Comparison of ENCODE assay signal across 12 cellular contexts in genomic region chr11:14288189-14288935, GRCh38.
DNase-seq lines count a peak whose midpoint lies in the region; ATAC-seq and TF ChIP-seq lines count a peak whose summit lies in the region.
"Had no signal": no experiment of that assay in that cellular context is flagged by ENCODE, and none has a peak within 500 bp of the region (broad histone marks: within the 10 kb centered on the region; RNA-seq: fewer than 3 reads in every experiment).

No MANE protein-coding gene starts in this region.

- no peak for TF ChIP-seq CTCF in AG04449 (IDR thresholded peaks at IDR 0.05; ENCODE audit: insufficient read depth, low read length, missing control alignments)

- ATAC-seq in GM18511 (IDR thresholded peaks at IDR 0.05; ENCODE audit: unreplicated experiment) (peak; percentile 49), HG03342 (IDR thresholded peaks at IDR 0.05; ENCODE audit: unreplicated experiment) (no peak), GM21515 (IDR thresholded peaks at IDR 0.05; ENCODE audit: unreplicated experiment) (no peak), HG03159 (IDR thresholded peaks at IDR 0.05; ENCODE audit: unreplicated experiment) (no peak)

- CTCF ChIA-PET in AG04449 (lab: Yijun Ruan, JAX): interaction anchor here (1.2 to 6.7 kb wide), 3 partner anchors 12 to 167 kb away, joined by 3 to 44 read pairs (median 3); no protein-coding TSS in a partner anchor

- peak overlapping the region; percentile 19; the same call in 1 of the 2 replicates for H3K4me3 ChIP-seq in AG04449 (ENCODE audit: low read depth, low read length)

- DNase-seq in AG04449 (ENCODE audit: low read depth, low spot score) (peak; percentile 61), amniotic epithelial cell (ENCODE audit: low read depth) (peak; percentile 77), kidney glomerular epithelial cell (lab: John Stamatoyannopoulos, UW) (peak; percentile 79), NCI-H1436 treated with DMSO at 0.1 percent for 48 hours (lab: John Stamatoyannopoulos, UW) (no peak)
- DNase-seq: caudate nucleus; kidney; stimulated activated CD4-positive, alpha-beta T cell treated with anti-CD3 and anti-CD28 coated beads, Interleukin-1b, Interleukin-23, amount 100 ng/mL, for 48 hours; T1000 had no signal

- POLR2A ChIA-PET in AG04449 (lab: Yijun Ruan, JAX): interaction anchor here (0.7 kb wide), 1 partner anchor 17 kb away, joined by 3 read pairs; no protein-coding TSS in a partner anchor
